Comparison of ENCODE assay signal across 17 cellular contexts in the genomic region with DNA sequence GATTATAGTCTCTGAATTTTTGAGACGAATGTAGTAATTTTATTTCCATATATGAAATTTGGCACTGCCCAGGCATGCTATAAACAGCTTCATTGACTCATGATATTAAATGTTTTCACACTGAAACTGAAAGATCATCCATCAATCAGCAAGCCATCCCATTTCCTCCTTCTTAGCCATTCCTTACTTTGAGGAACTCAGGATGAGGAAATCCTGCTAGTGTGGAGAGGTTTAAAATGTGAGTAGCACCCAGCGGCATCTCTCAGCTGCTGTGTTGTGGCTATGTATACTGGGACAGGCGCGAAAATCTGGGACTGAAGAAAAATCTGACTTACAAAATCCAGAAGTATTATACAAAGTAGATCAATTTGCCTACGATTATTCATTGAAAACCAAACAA. TPM values are rescaled to one million over a fixed set of nuclear protein-coding genes. Genes with fewer than 3 reads are reported as not detected.
A peak's percentile ranks its signal among the peaks of the same experiment; 100 is the strongest.
DNase-seq lines count a peak whose midpoint lies in the region; ATAC-seq and TF ChIP-seq lines count a peak whose summit lies in the region.
"Had no signal": no experiment of that assay in that cellular context is flagged by ENCODE, and none has a peak within 500 bp of the region (broad histone marks: within the 10 kb centered on the region; RNA-seq: fewer than 3 reads in every experiment).

No MANE protein-coding gene starts in this region.

- H3K4me3 Mint-ChIP-seq in nephron progenitor cell: no peak overlapping the region
- H3K4me3 Mint-ChIP-seq: B cell; CD8-positive, alpha-beta T cell; IgD-negative memory B cell had no signal

- peaks cover 49% of the 10 kb centered on the region for H3K4me1 Mint-ChIP-seq in nephron progenitor cell

- H3K27me3 Mint-ChIP-seq in nephron progenitor cell (ENCODE audit: low read depth, poor library complexity): no peaks in the 10 kb centered on the region

- H3K4me3 ChIP-seq in epithelial cell of esophagus (ENCODE audit: low read length): no peak overlapping the region
- H3K4me3 ChIP-seq: BLaER1 treated with 17β-estradiol and CSF1 and Interleukin-3, amounts not matched to agents 10 nM and 100 nM; GM23248 had no signal

- peak overlapping the region; percentile 32 for H3K27ac Mint-ChIP-seq in nephron progenitor cell
- H3K27ac Mint-ChIP-seq: B cell; CD8-positive, alpha-beta T cell; IgD-negative memory B cell had no signal

- in situ Hi-C loops in G401 (cut with HindIII; ENCODE audit: low sequenced_read_pairs): no loop called here

- peaks cover 11% of the 10 kb centered on the region for H3K9me3 Mint-ChIP-seq in nephron progenitor cell
- H3K9me3 Mint-ChIP-seq: CD8-positive, alpha-beta T cell; IgD-negative memory B cell had no signal

- DNase-seq in NCI-H226: peak; percentile 12
- peak; percentile 53 for DNase-seq in epithelial cell of esophagus (ENCODE audit: low read depth)
- DNase-seq in nephron progenitor cell: no peak
- no peak for DNase-seq in G401 (ENCODE audit: low spot score)
- DNase-seq in DMS153 (lab: John Stamatoyannopoulos, UW): no peak
- DNase-seq: Calu3; CD8-positive, alpha-beta T cell; DND-41; EL; GM23248; HCEC 1CT had no signal

- ATAC-seq in HG03280 (IDR thresholded peaks at IDR 0.05; ENCODE audit: unreplicated experiment): no peak
- ATAC-seq: CD8-positive, alpha-beta T cell; HepG2 had no signal

- H3K36me3 Mint-ChIP-seq in nephron progenitor cell (ENCODE audit: low read depth): no peaks in the 10 kb centered on the region
- H3K36me3 Mint-ChIP-seq: CD8-positive, alpha-beta T cell; IgD-negative memory B cell had no signal

- TF ChIP-seq CTCF in epithelial cell of esophagus (IDR thresholded peaks at IDR 0.05; ENCODE audit: insufficient read depth, low read depth, low read length, missing control alignments) (no peak), nephron progenitor cell (IDR thresholded peaks at IDR 0.05) (no peak)

RNA-seq across cellular contexts. Expression of gene PTCHD1, which starts 52.1 kb away (rescaled TPM):
- not detected in 2 replicates for total RNA-seq in G401 (2014; rRNA removed; shearing (Covaris generic))
- total RNA-seq: A172; B cell; Calu3; CD8-positive, alpha-beta T cell; GM23248; HepG2 had no signal

Comparison
In these comparisons a context has a peak if more than half of its experiments do, and no peak if none do; other contexts are left out.
1. DNase-seq: peak in NCI-H226 (single experiment) and epithelial cell of esophagus (single experiment); none in nephron progenitor cell (single experiment), G401 (single experiment) and DMS153 (single experiment).